In genomic region chr11:133038850-133039249, GRCh38 we compare ENCODE assay signal across 11 cellular contexts.
"Had no signal": no experiment of that assay in that cellular context is flagged by ENCODE, and none has a peak within 500 bp of the region (broad histone marks: within the 10 kb centered on the region; RNA-seq: fewer than 3 reads in every experiment).

No MANE protein-coding gene starts in this region.

- ATAC-seq: activated CD4-positive, CD25-positive, alpha-beta regulatory T cell treated with anti-CD3 and anti-CD28 coated beads, Interleukin-2, amount 50 U/mL, for 24 hours; heart left ventricle had no signal

- H3K9me3 ChIP-seq: heart left ventricle, stomach, thyroid gland, vagina had no signal

- H3K36me3 ChIP-seq: heart left ventricle, stomach, thyroid gland, vagina had no signal

- H3K4me3 ChIP-seq: heart left ventricle, stomach, thyroid gland, vagina had no signal

- H3K27me3 ChIP-seq: thyroid gland, vagina had no signal

- H3K4me1 ChIP-seq: heart left ventricle, stomach, thyroid gland, vagina had no signal

- DNase-seq: activated T-cell treated with anti-CD3 and anti-CD28 coated beads, Interleukin-2, amount 50 U/mL, for 1 hour; amniotic stem cell; cerebellar nuclear complex; foreskin melanocyte; heart left ventricle; stimulated activated CD4-positive, alpha-beta T cell treated with anti-CD3 and anti-CD28 coated beads, Interleukin-15, amount 100 ng/mL, for 24 hours; stimulated activated CD4-positive, alpha-beta T cell treated with anti-CD3 and anti-CD28 coated beads, Interleukin-4, amount 100 ng/mL, for 4 hours; stomach; thyroid gland had no signal

- H3K27ac ChIP-seq: heart left ventricle, stomach, thyroid gland, vagina had no signal
